ENCODE assay signal across 1 cellular context in the genomic region with DNA sequence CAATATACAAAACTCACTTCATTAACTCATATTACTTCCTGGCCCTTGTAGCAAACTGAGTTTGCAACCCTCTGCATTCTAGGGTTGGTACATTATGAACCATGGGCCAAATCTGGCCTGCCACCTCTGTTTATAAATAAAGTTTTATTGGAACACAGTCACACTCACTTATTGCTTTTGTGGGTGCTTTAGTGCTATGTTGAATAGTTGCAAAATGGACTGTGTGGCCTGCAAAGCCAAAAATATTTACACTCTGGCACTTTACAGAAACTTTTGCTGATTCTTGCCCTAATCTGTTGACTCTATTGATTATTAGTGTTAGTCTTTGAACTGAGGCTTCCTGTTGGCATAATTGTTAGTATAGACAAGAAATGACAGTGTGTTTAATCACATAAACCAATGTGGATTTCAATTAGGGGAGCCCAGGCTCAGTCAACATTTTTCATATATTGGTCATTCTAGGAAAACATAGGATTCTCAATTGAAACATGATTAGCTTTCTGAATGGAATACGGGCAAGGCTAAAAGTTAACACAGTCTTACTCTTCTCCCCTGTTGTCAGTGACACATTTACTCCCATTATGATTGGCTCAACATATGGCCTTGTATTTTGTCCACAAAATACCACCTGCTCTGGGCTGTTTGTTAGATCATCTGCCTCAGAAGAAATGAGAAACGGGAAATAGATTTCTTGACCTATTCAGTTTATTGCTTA.
TF ChIP-seq lines count a peak whose summit lies in the region.

No MANE protein-coding gene starts in this region.

TF ChIP-seq in HepG2, 621 proteins besides CTCF, POLR2A, EP300 and RAD21 (continued from another document and continues in another):
- TF ChIP-seq, protein P1, sequence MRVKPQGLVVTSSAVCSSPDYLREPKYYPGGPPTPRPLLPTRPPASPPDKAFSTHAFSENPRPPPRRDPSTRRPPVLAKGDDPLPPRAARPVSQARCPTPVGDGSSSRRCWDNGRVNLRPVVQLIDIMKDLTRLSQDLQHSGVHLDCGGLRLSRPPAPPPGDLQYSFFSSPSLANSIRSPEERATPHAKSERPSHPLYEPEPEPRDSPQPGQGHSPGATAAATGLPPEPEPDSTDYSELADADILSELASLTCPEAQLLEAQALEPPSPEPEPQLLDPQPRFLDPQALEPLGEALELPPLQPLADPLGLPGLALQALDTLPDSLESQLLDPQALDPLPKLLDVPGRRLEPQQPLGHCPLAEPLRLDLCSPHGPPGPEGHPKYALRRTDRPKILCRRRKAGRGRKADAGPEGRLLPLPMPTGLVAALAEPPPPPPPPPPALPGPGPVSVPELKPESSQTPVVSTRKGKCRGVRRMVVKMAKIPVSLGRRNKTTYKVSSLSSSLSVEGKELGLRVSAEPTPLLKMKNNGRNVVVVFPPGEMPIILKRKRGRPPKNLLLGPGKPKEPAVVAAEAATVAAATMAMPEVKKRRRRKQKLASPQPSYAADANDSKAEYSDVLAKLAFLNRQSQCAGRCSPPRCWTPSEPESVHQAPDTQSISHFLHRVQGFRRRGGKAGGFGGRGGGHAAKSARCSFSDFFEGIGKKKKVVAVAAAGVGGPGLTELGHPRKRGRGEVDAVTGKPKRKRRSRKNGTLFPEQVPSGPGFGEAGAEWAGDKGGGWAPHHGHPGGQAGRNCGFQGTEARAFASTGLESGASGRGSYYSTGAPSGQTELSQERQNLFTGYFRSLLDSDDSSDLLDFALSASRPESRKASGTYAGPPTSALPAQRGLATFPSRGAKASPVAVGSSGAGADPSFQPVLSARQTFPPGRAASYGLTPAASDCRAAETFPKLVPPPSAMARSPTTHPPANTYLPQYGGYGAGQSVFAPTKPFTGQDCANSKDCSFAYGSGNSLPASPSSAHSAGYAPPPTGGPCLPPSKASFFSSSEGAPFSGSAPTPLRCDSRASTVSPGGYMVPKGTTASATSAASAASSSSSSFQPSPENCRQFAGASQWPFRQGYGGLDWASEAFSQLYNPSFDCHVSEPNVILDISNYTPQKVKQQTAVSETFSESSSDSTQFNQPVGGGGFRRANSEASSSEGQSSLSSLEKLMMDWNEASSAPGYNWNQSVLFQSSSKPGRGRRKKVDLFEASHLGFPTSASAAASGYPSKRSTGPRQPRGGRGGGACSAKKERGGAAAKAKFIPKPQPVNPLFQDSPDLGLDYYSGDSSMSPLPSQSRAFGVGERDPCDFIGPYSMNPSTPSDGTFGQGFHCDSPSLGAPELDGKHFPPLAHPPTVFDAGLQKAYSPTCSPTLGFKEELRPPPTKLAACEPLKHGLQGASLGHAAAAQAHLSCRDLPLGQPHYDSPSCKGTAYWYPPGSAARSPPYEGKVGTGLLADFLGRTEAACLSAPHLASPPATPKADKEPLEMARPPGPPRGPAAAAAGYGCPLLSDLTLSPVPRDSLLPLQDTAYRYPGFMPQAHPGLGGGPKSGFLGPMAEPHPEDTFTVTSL (CRISPR knock-in tag; IDR thresholded peaks at IDR 0.05; ENCODE audit: borderline replicate concordance), result peak; percentile 99
- TF ChIP-seq NR2F1 (CRISPR knock-in tag; IDR thresholded peaks at IDR 0.05) (peak in 1 of 2 experiments; percentile 58; a peak in 1 of 4 replicates), ZSCAN25 (CRISPR knock-in tag; IDR thresholded peaks at IDR 0.05) (peak; percentile 11; the same call in 1 of the 2 replicates), NCOR1 (IDR thresholded peaks at IDR 0.05; ENCODE audit: borderline replicate concordance, low read length) (peak; percentile 65; the same call in 1 of the 2 replicates), ZNF230 (CRISPR knock-in tag; IDR thresholded peaks at IDR 0.05) (no peak), NCOA2 (CRISPR knock-in tag; IDR thresholded peaks at IDR 0.05) (peak; percentile 85), ZSCAN30 (CRISPR knock-in tag; IDR thresholded peaks at IDR 0.05) (no peak), ZNF460 (CRISPR knock-in tag; IDR thresholded peaks at IDR 0.05; ENCODE audit: borderline replicate concordance) (peak; percentile 22; the same call in 1 of the 2 replicates), MEIS2 (CRISPR knock-in tag; IDR thresholded peaks at IDR 0.05) (peak; percentile 40; the same call in 1 of the 2 replicates), SP2 (CRISPR knock-in tag; IDR thresholded peaks at IDR 0.05) (no peak), HMG20B (CRISPR knock-in tag; conservative IDR thresholded peaks at IDR 0.05) (peak; percentile 55), CHD4 (IDR thresholded peaks at IDR 0.05; ENCODE audit: borderline replicate concordance, low read length) (peak; percentile 65; the same call in 1 of the 2 replicates), ZNF878 (CRISPR knock-in tag; IDR thresholded peaks at IDR 0.05) (peak; percentile 74; the same call in 1 of the 2 replicates), RARA (CRISPR knock-in tag; IDR thresholded peaks at IDR 0.05) (peak; percentile 80), NFKBIZ (CRISPR knock-in tag; IDR thresholded peaks at IDR 0.05) (no peak), MEIS1 (CRISPR knock-in tag; IDR thresholded peaks at IDR 0.05; ENCODE audit: borderline replicate concordance) (peak; percentile 90; the same call in 1 of the 2 replicates), CREB1 (IDR thresholded peaks at IDR 0.05) (no peak), CREB1 (CRISPR knock-in tag; IDR thresholded peaks at IDR 0.05) (peak; percentile 65), GTF3A (CRISPR knock-in tag; conservative IDR thresholded peaks at IDR 0.05) (no peak), HOXA3 (CRISPR knock-in tag; IDR thresholded peaks at IDR 0.05) (peak; percentile 24; the same call in 1 of the 2 replicates), IRF2 (CRISPR knock-in tag; IDR thresholded peaks at IDR 0.05) (peak; percentile 74; the same call in 1 of the 2 replicates), FOXA1 (IDR thresholded peaks at IDR 0.05) (peak; percentile 74), FOXA1 (CRISPR knock-in tag; IDR thresholded peaks at IDR 0.05) (peak; percentile 42; the same call in 1 of the 2 replicates), ZSCAN9 (CRISPR knock-in tag; IDR thresholded peaks at IDR 0.05; ENCODE audit: borderline replicate concordance) (peak; percentile 98), ZNF737 (CRISPR knock-in tag; IDR thresholded peaks at IDR 0.05; ENCODE audit: borderline replicate concordance) (no peak), SOX6 (IDR thresholded peaks at IDR 0.05) (no peak), SOX6 (CRISPR knock-in tag; IDR thresholded peaks at IDR 0.05) (peak; percentile 88), TCF7 (IDR thresholded peaks at IDR 0.05; ENCODE audit: low read depth) (peak; percentile 86)
- TF ChIP-seq, protein P2, sequence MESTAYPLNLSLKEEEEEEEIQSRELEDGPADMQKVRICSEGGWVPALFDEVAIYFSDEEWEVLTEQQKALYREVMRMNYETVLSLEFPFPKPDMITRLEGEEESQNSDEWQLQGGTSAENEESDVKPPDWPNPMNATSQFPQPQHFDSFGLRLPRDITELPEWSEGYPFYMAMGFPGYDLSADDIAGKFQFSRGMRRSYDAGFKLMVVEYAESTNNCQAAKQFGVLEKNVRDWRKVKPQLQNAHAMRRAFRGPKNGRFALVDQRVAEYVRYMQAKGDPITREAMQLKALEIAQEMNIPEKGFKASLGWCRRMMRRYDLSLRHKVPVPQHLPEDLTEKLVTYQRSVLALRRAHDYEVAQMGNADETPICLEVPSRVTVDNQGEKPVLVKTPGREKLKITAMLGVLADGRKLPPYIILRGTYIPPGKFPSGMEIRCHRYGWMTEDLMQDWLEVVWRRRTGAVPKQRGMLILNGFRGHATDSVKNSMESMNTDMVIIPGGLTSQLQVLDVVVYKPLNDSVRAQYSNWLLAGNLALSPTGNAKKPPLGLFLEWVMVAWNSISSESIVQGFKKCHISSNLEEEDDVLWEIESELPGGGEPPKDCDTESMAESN (CRISPR knock-in tag; conservative IDR thresholded peaks at IDR 0.05), result no peak
- TF ChIP-seq, protein P3, sequence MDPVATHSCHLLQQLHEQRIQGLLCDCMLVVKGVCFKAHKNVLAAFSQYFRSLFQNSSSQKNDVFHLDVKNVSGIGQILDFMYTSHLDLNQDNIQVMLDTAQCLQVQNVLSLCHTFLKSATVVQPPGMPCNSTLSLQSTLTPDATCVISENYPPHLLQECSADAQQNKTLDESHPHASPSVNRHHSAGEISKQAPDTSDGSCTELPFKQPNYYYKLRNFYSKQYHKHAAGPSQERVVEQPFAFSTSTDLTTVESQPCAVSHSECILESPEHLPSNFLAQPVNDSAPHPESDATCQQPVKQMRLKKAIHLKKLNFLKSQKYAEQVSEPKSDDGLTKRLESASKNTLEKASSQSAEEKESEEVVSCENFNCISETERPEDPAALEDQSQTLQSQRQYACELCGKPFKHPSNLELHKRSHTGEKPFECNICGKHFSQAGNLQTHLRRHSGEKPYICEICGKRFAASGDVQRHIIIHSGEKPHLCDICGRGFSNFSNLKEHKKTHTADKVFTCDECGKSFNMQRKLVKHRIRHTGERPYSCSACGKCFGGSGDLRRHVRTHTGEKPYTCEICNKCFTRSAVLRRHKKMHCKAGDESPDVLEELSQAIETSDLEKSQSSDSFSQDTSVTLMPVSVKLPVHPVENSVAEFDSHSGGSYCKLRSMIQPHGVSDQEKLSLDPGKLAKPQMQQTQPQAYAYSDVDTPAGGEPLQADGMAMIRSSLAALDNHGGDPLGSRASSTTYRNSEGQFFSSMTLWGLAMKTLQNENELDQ (CRISPR knock-in tag; IDR thresholded peaks at IDR 0.05; ENCODE audit: borderline replicate concordance), result no peak
- TF ChIP-seq, protein P4, sequence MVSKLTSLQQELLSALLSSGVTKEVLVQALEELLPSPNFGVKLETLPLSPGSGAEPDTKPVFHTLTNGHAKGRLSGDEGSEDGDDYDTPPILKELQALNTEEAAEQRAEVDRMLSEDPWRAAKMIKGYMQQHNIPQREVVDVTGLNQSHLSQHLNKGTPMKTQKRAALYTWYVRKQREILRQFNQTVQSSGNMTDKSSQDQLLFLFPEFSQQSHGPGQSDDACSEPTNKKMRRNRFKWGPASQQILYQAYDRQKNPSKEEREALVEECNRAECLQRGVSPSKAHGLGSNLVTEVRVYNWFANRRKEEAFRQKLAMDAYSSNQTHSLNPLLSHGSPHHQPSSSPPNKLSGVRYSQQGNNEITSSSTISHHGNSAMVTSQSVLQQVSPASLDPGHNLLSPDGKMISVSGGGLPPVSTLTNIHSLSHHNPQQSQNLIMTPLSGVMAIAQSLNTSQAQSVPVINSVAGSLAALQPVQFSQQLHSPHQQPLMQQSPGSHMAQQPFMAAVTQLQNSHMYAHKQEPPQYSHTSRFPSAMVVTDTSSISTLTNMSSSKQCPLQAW (CRISPR knock-in tag; IDR thresholded peaks at IDR 0.05), result peak; percentile 51; the same call in 1 of the 2 replicates
- TF ChIP-seq, protein P5, sequence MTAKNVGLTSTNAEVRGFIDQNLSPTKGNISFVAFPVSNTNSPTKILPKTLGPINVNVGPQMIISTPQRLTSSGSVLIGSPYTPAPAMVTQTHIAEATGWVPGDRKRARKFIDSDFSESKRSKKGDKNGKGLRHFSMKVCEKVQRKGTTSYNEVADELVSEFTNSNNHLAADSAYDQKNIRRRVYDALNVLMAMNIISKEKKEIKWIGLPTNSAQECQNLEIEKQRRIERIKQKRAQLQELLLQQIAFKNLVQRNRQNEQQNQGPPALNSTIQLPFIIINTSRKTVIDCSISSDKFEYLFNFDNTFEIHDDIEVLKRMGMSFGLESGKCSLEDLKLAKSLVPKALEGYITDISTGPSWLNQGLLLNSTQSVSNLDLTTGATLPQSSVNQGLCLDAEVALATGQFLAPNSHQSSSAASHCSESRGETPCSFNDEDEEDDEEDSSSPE (CRISPR knock-in tag; IDR thresholded peaks at IDR 0.05), result 0 out of 2 replicates have a peak, but pooled peaks have one; percentile 30
- TF ChIP-seq, protein P6, sequence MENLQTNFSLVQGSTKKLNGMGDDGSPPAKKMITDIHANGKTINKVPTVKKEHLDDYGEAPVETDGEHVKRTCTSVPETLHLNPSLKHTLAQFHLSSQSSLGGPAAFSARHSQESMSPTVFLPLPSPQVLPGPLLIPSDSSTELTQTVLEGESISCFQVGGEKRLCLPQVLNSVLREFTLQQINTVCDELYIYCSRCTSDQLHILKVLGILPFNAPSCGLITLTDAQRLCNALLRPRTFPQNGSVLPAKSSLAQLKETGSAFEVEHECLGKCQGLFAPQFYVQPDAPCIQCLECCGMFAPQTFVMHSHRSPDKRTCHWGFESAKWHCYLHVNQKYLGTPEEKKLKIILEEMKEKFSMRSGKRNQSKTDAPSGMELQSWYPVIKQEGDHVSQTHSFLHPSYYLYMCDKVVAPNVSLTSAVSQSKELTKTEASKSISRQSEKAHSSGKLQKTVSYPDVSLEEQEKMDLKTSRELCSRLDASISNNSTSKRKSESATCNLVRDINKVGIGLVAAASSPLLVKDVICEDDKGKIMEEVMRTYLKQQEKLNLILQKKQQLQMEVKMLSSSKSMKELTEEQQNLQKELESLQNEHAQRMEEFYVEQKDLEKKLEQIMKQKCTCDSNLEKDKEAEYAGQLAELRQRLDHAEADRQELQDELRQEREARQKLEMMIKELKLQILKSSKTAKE (CRISPR knock-in tag; IDR thresholded peaks at IDR 0.05; ENCODE audit: borderline replicate concordance), result peak; percentile 39; the same call in 1 of the 2 replicates
- TF ChIP-seq, protein P7, sequence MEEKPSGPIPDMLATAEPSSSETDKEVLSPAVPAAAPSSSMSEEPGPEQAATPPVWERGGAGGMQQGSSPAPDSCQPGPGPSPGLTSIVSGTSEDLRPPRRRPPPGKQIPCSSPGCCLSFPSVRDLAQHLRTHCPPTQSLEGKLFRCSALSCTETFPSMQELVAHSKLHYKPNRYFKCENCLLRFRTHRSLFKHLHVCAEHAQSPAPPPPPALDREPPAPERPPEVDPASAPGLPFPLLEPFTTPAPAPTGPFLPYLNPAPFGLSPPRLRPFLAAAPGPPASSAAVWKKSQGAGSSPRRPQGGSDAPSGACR (CRISPR knock-in tag; IDR thresholded peaks at IDR 0.05), result peak; percentile 66; the same call in 1 of the 2 replicates
